Comparison of ENCODE assay signal across 9 cellular contexts in the genomic region with DNA sequence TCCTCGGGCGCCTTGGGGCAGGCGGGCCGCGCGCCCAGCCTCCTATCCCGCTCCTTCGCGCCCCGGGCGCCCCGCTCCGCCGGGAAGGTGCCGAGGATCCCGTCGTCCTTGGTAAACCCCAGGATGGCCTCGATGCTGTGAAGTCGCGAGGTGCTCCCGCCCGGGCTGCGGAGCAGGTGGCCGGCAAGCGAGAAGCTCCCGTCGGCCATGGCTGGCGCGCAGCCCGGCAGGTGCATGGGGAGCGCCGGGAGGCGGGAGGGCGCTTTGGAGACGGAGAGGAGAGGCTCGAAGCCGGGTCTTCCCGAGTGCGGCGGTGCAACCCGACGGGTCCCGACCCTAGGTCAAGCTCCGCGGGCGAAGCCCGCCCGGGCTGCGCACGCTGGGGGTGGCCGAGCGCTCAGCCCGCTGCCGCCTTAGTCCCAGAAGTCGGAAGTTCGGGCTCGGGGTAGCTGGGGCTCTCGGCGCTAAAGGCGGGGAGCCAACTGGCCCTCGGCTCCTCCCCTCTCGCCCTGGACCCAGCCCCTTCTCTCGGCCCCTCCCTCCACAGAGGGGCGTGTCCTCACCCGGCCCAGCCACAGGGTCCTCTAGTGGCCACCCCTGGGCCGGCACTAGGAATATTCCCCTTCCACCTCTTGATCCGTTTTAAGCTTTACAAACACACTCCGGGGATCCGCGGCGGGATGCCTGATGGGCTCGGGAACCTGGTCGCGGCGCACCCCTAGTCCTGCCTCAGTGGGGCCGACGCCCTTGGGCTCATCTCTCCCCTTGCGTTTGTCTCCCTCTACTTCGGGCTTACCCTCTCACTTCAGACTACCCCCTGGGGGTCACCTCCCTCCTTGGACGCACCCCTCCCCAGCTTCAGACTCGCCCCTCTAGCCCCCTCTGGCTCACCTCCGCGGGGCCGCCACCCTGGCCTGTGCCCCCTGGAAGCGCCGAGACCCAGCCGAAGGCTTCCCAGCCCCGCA. TPM values are rescaled to one million over a fixed set of nuclear protein-coding genes. Genes with fewer than 3 reads are reported as not detected.
A peak's percentile ranks its signal among the peaks of the same experiment; 100 is the strongest.
DNase-seq lines count a peak whose midpoint lies in the region; ATAC-seq lines count a peak whose summit lies in the region.
"Had no signal": no experiment of that assay in that cellular context is flagged by ENCODE, and none has a peak within 500 bp of the region (broad histone marks: within the 10 kb centered on the region; RNA-seq: fewer than 3 reads in every experiment).

A gene (minus strand): TSS at position 484 of the 965 bp plus-strand sequence. CDS start 248 bp downstream, at position 236.

- peak within 1 kb of the TSS; percentile 55 for H3K23ac ChIP-seq in neuronal stem cell (ENCODE audit: low read depth, low read length, poor library complexity)

- H4K91ac ChIP-seq in neuronal stem cell (ENCODE audit: low read depth, low read length, poor library complexity) = no peak within 1 kb of the TSS

- H3K9ac ChIP-seq in neuronal stem cell (ENCODE audit: low read depth, low read length, poor library complexity) = peak within 1 kb of the TSS; percentile 91

- ATAC-seq in activated CD4-positive, CD25-positive, alpha-beta regulatory T cell treated with anti-CD3 and anti-CD28 coated beads, Interleukin-2, amount 50 U/mL, for 24 hours = peak; percentile 19 to 42
- ATAC-seq in GM19351 (IDR thresholded peaks at IDR 0.05; ENCODE audit: unreplicated experiment) (no peak), GM21526 (IDR thresholded peaks at IDR 0.05; ENCODE audit: low FRiP score, unreplicated experiment) (no peak)

- H3K4ac ChIP-seq in neuronal stem cell (ENCODE audit: low read length) = peak within 1 kb of the TSS; percentile 62

- 3 to 4% methylated on average over 80 to 88 of the region's 88 CpGs for WGBS in esophagus, 2 donors
- WGBS in neuronal stem cell (ENCODE audit: extremely low coverage in 2 of 2, insufficient read length in 2 of 2, insufficient replicate concordance in 1 of 2), 2 donors = no CpG with 5 or more reads among the region's 88 CpGs

- peak within 1 kb of the TSS; percentile 58 for H3K14ac ChIP-seq in neuronal stem cell (ENCODE audit: low read length)

- H3K4me3 ChIP-seq in esophagus (ENCODE audit: low read depth in 1 of 2, low read length in 2 of 2) (peak within 1 kb of the TSS; percentile 24 to 42), neuronal stem cell (ENCODE audit: low read length in 2 of 2) (peak within 1 kb of the TSS in 1 of 2 donors; percentile 97)

- H3K4me1 ChIP-seq in esophagus (ENCODE audit: control insufficient read depth in 2 of 2, insufficient read depth in 2 of 2, low read length in 1 of 2) (peaks cover 12 to 15% of the 10 kb centered on the region in 2 donors), neuronal stem cell (ENCODE audit: control insufficient read depth in 2 of 2, insufficient read depth in 1 of 2, low read depth in 1 of 2, low read length in 2 of 2) (peaks cover 0 to 20% of the 10 kb centered on the region in 2 donors)

- H2BK15ac ChIP-seq in neuronal stem cell (ENCODE audit: low read length) = peak within 1 kb of the TSS; percentile 86

- peak within 1 kb of the TSS; percentile 96 for H3K4me2 ChIP-seq in neuronal stem cell (ENCODE audit: insufficient read depth, low read length, poor library complexity, severe bottlenecking)

- H2AK5ac ChIP-seq in neuronal stem cell (ENCODE audit: low read depth, low read length) = peak within 1 kb of the TSS; percentile 77

- peak within 1 kb of the TSS; percentile 98 for H3K18ac ChIP-seq in neuronal stem cell (ENCODE audit: low read length)

- peak within 1 kb of the TSS; percentile 72 for H2AFZ ChIP-seq in neuronal stem cell (ENCODE audit: low read length)

- peaks cover 0 to 8% of the 10 kb centered on the region in 2 donors for H3K9me3 ChIP-seq in esophagus (ENCODE audit: control insufficient read depth in 2 of 2, insufficient read depth in 1 of 2, low read depth in 1 of 2, low read length in 1 of 2)
- H3K9me3 ChIP-seq in neuronal stem cell (replicated peaks in 1 of 2; ENCODE audit: control insufficient read depth in 2 of 2, insufficient read depth in 1 of 2, low read depth in 1 of 2, low read length in 2 of 2) = peaks cover 0 to 9% of the 10 kb centered on the region in 2 donors

- DNase-seq in activated CD4-positive, CD25-positive, alpha-beta regulatory T cell treated with anti-CD3 and anti-CD28 coated beads, Interleukin-2, amount 50 U/mL, for 72 hours = no peak
- peak; percentile 72 for DNase-seq in NCI-H2227 (lab: John Stamatoyannopoulos, UW; ENCODE audit: unreplicated experiment)
- peak; percentile 91 for DNase-seq in neuronal stem cell (ENCODE audit: low spot score)
- DNase-seq in kidney glomerular epithelial cell (lab: John Stamatoyannopoulos, UW) = no peak

- peak within 1 kb of the TSS; percentile 62 for H2BK5ac ChIP-seq in neuronal stem cell (ENCODE audit: low read length)

- H3K27me3 ChIP-seq in esophagus (ENCODE audit: control insufficient read depth in 1 of 2, insufficient read depth in 2 of 2, low read length in 2 of 2) = peaks cover 0 to 55% of the 10 kb centered on the region in 2 donors
- H3K27me3 ChIP-seq in neuronal stem cell (ENCODE audit: control insufficient read depth in 3 of 3, insufficient read depth in 3 of 3, low read depth in 1 of 3, low read length in 3 of 3) = peaks cover 0 to 98% (median 5%) of the 10 kb centered on the region in 3 experiments

- H3K79me1 ChIP-seq in neuronal stem cell (ENCODE audit: low read depth, low read length) = peaks cover 2% of the 10 kb centered on the region

- peak within 1 kb of the TSS; percentile 2 for H2BK12ac ChIP-seq in neuronal stem cell (ENCODE audit: low read length)

- H3K27ac ChIP-seq in esophagus (ENCODE audit: low read depth in 2 of 2, low read length in 1 of 2) = no peak within 1 kb of the TSS
- H3K27ac ChIP-seq in neuronal stem cell (replicated peaks; ENCODE audit: low read length) = no peak within 1 kb of the TSS
- H3K27ac ChIP-seq: C4-2B had no signal

- H2BK120ac ChIP-seq in neuronal stem cell (ENCODE audit: low read depth, low read length) = peak within 1 kb of the TSS; percentile 92

- H4K8ac ChIP-seq in neuronal stem cell (ENCODE audit: low read depth, low read length) = no peak within 1 kb of the TSS

- no peaks in the 10 kb centered on the region for H3K36me3 ChIP-seq in esophagus (ENCODE audit: control insufficient read depth in 2 of 2, insufficient read depth in 2 of 2, low read length in 1 of 2)
- H3K36me3 ChIP-seq in neuronal stem cell (replicated peaks in 1 of 2; ENCODE audit: control insufficient read depth in 2 of 2, insufficient read depth in 2 of 2, low read length in 2 of 2) = peaks cover 0 to 10% of the 10 kb centered on the region in 2 donors

RNA-seq across cellular contexts. Expression of the gene that starts here (rescaled TPM):
- polyA plus RNA-seq in esophagus = under 1 TPM; 0.01 to 0.14 TPM
- polyA plus RNA-seq in neuronal stem cell (2013, experiment 1 of 2) = 96.1 TPM
- 91.2 TPM for polyA plus RNA-seq in neuronal stem cell (2013, experiment 2 of 2)

Comparison
In these comparisons a context has a peak if more than half of its experiments do, and no peak if none do; other contexts are left out.
1. ATAC-seq: peak in activated CD4-positive, CD25-positive, alpha-beta regulatory T cell treated with anti-CD3 and anti-CD28 coated beads, Interleukin-2, amount 50 U/mL, for 24 hours (2 of 2); none in GM19351 (single experiment) and GM21526 (single experiment).
2. DNase-seq: peak in NCI-H2227 (single experiment) and neuronal stem cell (single experiment); none in activated CD4-positive, CD25-positive, alpha-beta regulatory T cell treated with anti-CD3 and anti-CD28 coated beads, Interleukin-2, amount 50 U/mL, for 72 hours (single experiment) and kidney glomerular epithelial cell (single experiment).